9 cellular contexts compared by ENCODE assay signal in genomic region chr2:11743531-11743815, GRCh38. TPM values are rescaled to one million over a fixed set of nuclear protein-coding genes. Genes with fewer than 3 reads are reported as not detected.
DNase-seq lines count a peak whose midpoint lies in the region; ATAC-seq, FAIRE-seq and TF ChIP-seq lines count a peak whose summit lies in the region.
"Had no signal": no experiment of that assay in that cellular context is flagged by ENCODE, and none has a peak within 500 bp of the region (broad histone marks: within the 10 kb centered on the region; RNA-seq: fewer than 3 reads in every experiment).

No MANE protein-coding gene starts in this region.

- no peak overlapping the region for H4K8ac ChIP-seq in mesendoderm (ENCODE audit: low read depth, low read length)

- TF ChIP-seq EP300 in A549 (IDR thresholded peaks at IDR 0.05) (no peak), K562 (IDR thresholded peaks at IDR 0.05; ENCODE audit: low read length) (no peak)

- H3K9ac ChIP-seq in K562 (ENCODE audit: insufficient read depth in 1 of 2, low read depth in 2 of 2, low read length in 2 of 2) (peak overlapping the region; percentile 20 to 69; a peak in 2 of 4 replicates), mesendoderm (ENCODE audit: low read length) (no peak overlapping the region)

- H3K27ac Mint-ChIP-seq in Calu3 (ENCODE audit: unreplicated experiment) = peak overlapping the region; percentile 89

- no peak overlapping the region for H3K23ac ChIP-seq in mesendoderm (ENCODE audit: low read length)

- no peak for TF ChIP-seq RAD21 in A549 (conservative IDR thresholded peaks at IDR 0.05 in 1 of 2, IDR thresholded peaks at IDR 0.05 in 1 of 2)
- TF ChIP-seq RAD21 in K562 (CRISPR knock-in tag; conservative IDR thresholded peaks at IDR 0.05 in 1 of 2, IDR thresholded peaks at IDR 0.05 in 1 of 2) = no peak

- no peaks in the 10 kb centered on the region for H3K9me3 Mint-ChIP-seq in Calu3 (ENCODE audit: low read depth, unreplicated experiment)

- no peaks in the 10 kb centered on the region for H3K27me3 Mint-ChIP-seq in Calu3 (ENCODE audit: unreplicated experiment)

- peak overlapping the region; percentile 62 for H3K18ac ChIP-seq in mesendoderm (ENCODE audit: low read length)

- POLR2A ChIA-PET in A549 (lab: Yijun Ruan, JAX) = interaction anchor here (1.0 to 2.4 kb wide), 2 partner anchors 11 to 45 kb away, joined by 6 to 10 read pairs; no protein-coding TSS in a partner anchor
- POLR2A ChIA-PET in K562 (lab: Yijun Ruan, JAX) = interaction anchor here (0.9 to 1.2 kb wide), 6 partner anchors 13 to 388 kb away, joined by 3 to 5 read pairs (median 4); no protein-coding TSS in a partner anchor

- ATAC-seq in A549 (no peak), K562 (no peak), GM21528 (IDR thresholded peaks at IDR 0.05; ENCODE audit: low FRiP score, unreplicated experiment) (no peak), GM21423 (IDR thresholded peaks at IDR 0.05; ENCODE audit: unreplicated experiment) (no peak)

- peak overlapping the region; percentile 35 for H2BK120ac ChIP-seq in mesendoderm (ENCODE audit: low read depth, low read length)

- peaks cover 2% of the 10 kb centered on the region for H3K79me1 ChIP-seq in mesendoderm (ENCODE audit: low read length)

- H3K36me3 ChIP-seq in K562 (ENCODE audit: control insufficient read depth, insufficient read depth, low read length) (no peaks in the 10 kb centered on the region; the same call in 2 of the 3 replicates), mesendoderm (ENCODE audit: control insufficient read depth, insufficient read depth, low read length) (no peaks in the 10 kb centered on the region)

- peaks cover 53% of the 10 kb centered on the region for H3K4me1 ChIP-seq in A549
- peaks cover 53 to 63% of the 10 kb centered on the region in 2 experiments; a peak in 4 of 5 replicates for H3K4me1 ChIP-seq in K562 (replicated peaks in 1 of 2; ENCODE audit: control insufficient read depth in 2 of 2, insufficient read depth in 2 of 2, low read length in 2 of 2)
- H3K4me1 ChIP-seq in mesendoderm (ENCODE audit: control insufficient read depth, low read depth, low read length) = peaks cover 9% of the 10 kb centered on the region

- H2BK15ac ChIP-seq in mesendoderm (replicated peaks; ENCODE audit: low read depth) = no peak overlapping the region

- peak overlapping the region; percentile 44 for H3K4ac ChIP-seq in mesendoderm (ENCODE audit: low read depth, low read length)

- no peaks in the 10 kb centered on the region for H3K9me1 ChIP-seq in K562 (ENCODE audit: control insufficient read depth, insufficient read depth, low read length)

- no peak for FAIRE-seq in A549 (lab: Jason Lieb, UNC)
- FAIRE-seq in K562 (lab: Jason Lieb, UNC) = no peak
- FAIRE-seq: D721Med had no signal

- 78% methylated on average over 5 of the region's 7 CpGs for WGBS in A549 (ENCODE audit: missing lambda C conversion rate)
- WGBS in K562 (ENCODE audit: insufficient coverage, low coverage, missing lambda C conversion rate) = 65% methylated on average over 7 of the region's 7 CpGs
- no CpG with 5 or more reads among the region's 7 CpGs for WGBS in mesendoderm (ENCODE audit: extremely low coverage, insufficient coverage, low lambda C conversion rate)

- peak overlapping the region; percentile 43 for H3K4me3 Mint-ChIP-seq in Calu3 (ENCODE audit: low read depth, unreplicated experiment)

- H3K4me1 Mint-ChIP-seq in Calu3 (ENCODE audit: low read depth, unreplicated experiment) = peaks cover 66% of the 10 kb centered on the region

- H2AK5ac ChIP-seq in mesendoderm (ENCODE audit: low read length) = peak overlapping the region; percentile 29

- H3K79me2 ChIP-seq in K562 (ENCODE audit: control insufficient read depth, insufficient read depth, low read length) (peaks cover 20% of the 10 kb centered on the region), mesendoderm (ENCODE audit: control insufficient read depth, insufficient read depth, low read length) (peaks cover 2% of the 10 kb centered on the region)

- DNase-seq in A549 (ENCODE audit: low read depth in 1 of 2, low spot score in 1 of 2) (no peak), Calu3 (no peak), K562 (ENCODE audit: extremely low read depth in 1 of 4, low spot score in 3 of 4) (no peak), mesendoderm (no peak), NCI-H1417 treated with DMSO at 0.1 percent for 48 hours (lab: John Stamatoyannopoulos, UW) (no peak)
- no peak for DNase-seq in activated CD8-positive, alpha-beta memory T cell treated with anti-CD3 and anti-CD28 coated beads, Interleukin-2, amount 50 U/mL, for 4 hours

- peak overlapping the region; percentile 28 for H3K56ac ChIP-seq in mesendoderm (ENCODE audit: low read length)

- intact Hi-C loops in Calu3 (cut with micrococcal nuclease; ENCODE audit: unreplicated experiment) = no loop called here
- intact Hi-C loops in K562 (cut with micrococcal nuclease) = no loop called here

- H3K4me2 ChIP-seq in A549 = peak overlapping the region; percentile 61
- peak overlapping the region; percentile 87 for H3K4me2 ChIP-seq in K562 (ENCODE audit: insufficient read depth, low read length)
- no peak overlapping the region for H3K4me2 ChIP-seq in mesendoderm (ENCODE audit: low read length)

- CTCF ChIA-PET in A549 (lab: Yijun Ruan, JAX) (interaction anchor here (0.8 to 13.3 kb wide), 13 partner anchors 8 to 911 kb away, joined by 3 to 83 read pairs (median 9); no protein-coding TSS in a partner anchor), Calu3 (lab: Charles Lee) (interaction anchor here (0.6 to 1.8 kb wide), 9 partner anchors 9 to 182 kb away, joined by 3 to 9 read pairs (median 4); no protein-coding TSS in a partner anchor), K562 (lab: Yijun Ruan, JAX; ENCODE audit: low intra/inter-chr PET ratio) (no interaction called here)

- H3K27ac ChIP-seq in A549 = peak overlapping the region; percentile 71 to 90
- peak overlapping the region; percentile 53 for H3K27ac ChIP-seq in K562 (ENCODE audit: extremely low read depth, low read depth, low read length)
- H3K27ac ChIP-seq in mesendoderm (ENCODE audit: low read depth, low read length) = no peak overlapping the region

- no peak overlapping the region for H4K5ac ChIP-seq in mesendoderm (ENCODE audit: low read length)

- no peak overlapping the region for H2BK5ac ChIP-seq in mesendoderm (ENCODE audit: low read length)

- TF ChIP-seq CTCF in A549 (IDR thresholded peaks at IDR 0.05) (no peak), Calu3 (IDR thresholded peaks at IDR 0.05; ENCODE audit: unreplicated experiment) (no peak), K562 (IDR thresholded peaks at IDR 0.05 in 2 of 3, conservative IDR thresholded peaks at IDR 0.05 in 1 of 3; ENCODE audit: insufficient read depth in 2 of 3, low read depth in 1 of 3, low read length in 3 of 3) (no peak)

- peaks cover under 1% of the 10 kb centered on the region for H4K20me1 ChIP-seq in K562 (replicated peaks; ENCODE audit: control insufficient read depth, insufficient read depth, low read length)

- H3K9me3 ChIP-seq in A549 = no peaks in the 10 kb centered on the region
- H3K9me3 ChIP-seq in K562 (replicated peaks; ENCODE audit: control insufficient read depth, insufficient read depth, low read depth, low read length) = peaks cover 5% of the 10 kb centered on the region; the same call in 1 of the 2 replicates

- H3K4me3 ChIP-seq in A549 (no peak overlapping the region), K562 (no peak overlapping the region), mesendoderm (ENCODE audit: low read length) (no peak overlapping the region)

- in situ Hi-C loops in K562 (cut with MboI) = no loop called here

- H3K27me3 ChIP-seq in K562 (ENCODE audit: control insufficient read depth in 2 of 2, insufficient read depth in 2 of 2, low read length in 2 of 2) (no peaks in the 10 kb centered on the region), mesendoderm (ENCODE audit: insufficient read depth, low read length, poor library complexity) (no peaks in the 10 kb centered on the region)

- peaks cover 39% of the 10 kb centered on the region for H3K36me3 Mint-ChIP-seq in Calu3 (ENCODE audit: insufficient read depth, unreplicated experiment)

- TF ChIP-seq POLR2A in A549 (IDR thresholded peaks at IDR 0.05; ENCODE audit: low read length) = no peak
- TF ChIP-seq POLR2A in K562 (conservative IDR thresholded peaks at IDR 0.05) = no peak

- peak overlapping the region; percentile 88 for H2AFZ ChIP-seq in K562 (ENCODE audit: low read depth, low read length)

- BruUV-seq in Calu3 (replicated peaks; lab: Mats Ljungman, UMichigan) = no TSS peak
- no TSS peak for BruUV-seq in K562 (replicated peaks; lab: Mats Ljungman, UMichigan)

TF ChIP-seq in K562, 482 proteins besides CTCF, POLR2A, EP300 and RAD21 (continues in another document):
- TF ChIP-seq CBX1 (IDR thresholded peaks at IDR 0.05; ENCODE audit: low read depth) = no peak
- TF ChIP-seq IRF2 (CRISPR knock-in tag; IDR thresholded peaks at IDR 0.05) = no peak
- TF ChIP-seq ZNF551 (CRISPR knock-in tag; IDR thresholded peaks at IDR 0.05) = no peak

RNA-seq across cellular contexts. Expression of gene LPIN1, which starts 3.0 kb away (rescaled TPM):
- polyA plus RNA-seq in A549 (2011; rRNA removed) (18.5 and 19.2 TPM in 2 replicates), A549 (2017; fragmentation: RNase III; extraction: RNeasy Plus Mini Kit Qiagen cat#74134 plus additional on column Dnase treatment) (14.7 to 27.5 TPM (median 25.1 TPM) in 3 replicates), K562 (2011; rRNA removed) (84.0 and 96.3 TPM in 2 replicates), K562 (2014; fragmentation: Illumina TruSeq; extraction: Trizol) (30.1 and 32.5 TPM in 2 replicates), K562 (2014; fragmentation: Nextera tagmentation; extraction: Ambion mirVana) (10 to 100 TPM in 1 of 2 experiments, 1 to 10 TPM in 1; 9.2 to 12.7 TPM), K562 (2014; rRNA removed) (36.0 and 36.4 TPM in 2 replicates)
- polyA plus RNA-seq in A549 (2012; cell fraction: cytosol; rRNA removed) = 14.2 and 15.7 TPM in 2 replicates
- polyA plus RNA-seq in A549 (2012; cell fraction: nucleus; rRNA removed) = 22.9 and 29.1 TPM in 2 replicates
- polyA minus RNA-seq in A549 (2011; rRNA and poly(A)+ RNA removed) = 16.5 and 19.3 TPM in 2 replicates
- total RNA-seq in Calu3 (2022) (46.2 and 53.5 TPM in 2 replicates), K562 (2014; rRNA removed) (25.1 and 33.4 TPM in 2 replicates), K562 (2014; rRNA removed; fragmentation: Illumina TruSeq; extraction: Trizol) (27.8 and 32.6 TPM in 2 replicates), K562 (2015; rRNA removed; fragmentation: Illumina TruSeq; extraction: Trizol) (25.3 and 27.8 TPM in 2 replicates), K562 (2021) (37.6 and 39.9 TPM in 2 replicates)
- total RNA-seq in K562 (2011; cell fraction: chromatin; rRNA removed; ENCODE audit: low replicate concordance) = 261 and 278 TPM in 2 replicates
- total RNA-seq in K562 (2011; cell fraction: nucleolus; rRNA removed) = 132 and 152 TPM in 2 replicates
- 219 and 247 TPM in 2 replicates for total RNA-seq in K562 (2011; cell fraction: nucleoplasm; rRNA removed)
- 38.4 and 54.3 TPM in 2 replicates for polyA plus RNA-seq in K562 (2011; cell fraction: cytosol; rRNA removed)
- 117 and 127 TPM in 2 replicates for polyA plus RNA-seq in K562 (2011; cell fraction: nucleus; rRNA removed)
- 22.4 and 25.9 TPM in 2 replicates for polyA plus RNA-seq in K562 (2012)
- 66.6 and 83.7 TPM in 2 replicates for polyA minus RNA-seq in K562 (2011; rRNA and poly(A)+ RNA removed)
- polyA minus RNA-seq in K562 (2011; cell fraction: cytosol; rRNA and poly(A)+ RNA removed) = 35.4 and 38.8 TPM in 2 replicates
- 79.0 and 128 TPM in 2 replicates for polyA minus RNA-seq in K562 (2011; cell fraction: nucleus; rRNA and poly(A)+ RNA removed)
- polyA plus RNA-seq in mesendoderm (2013, experiment 1 of 2) = 1.9 TPM
- 1.8 TPM for polyA plus RNA-seq in mesendoderm (2013, experiment 2 of 2)
